ENCODE assay signal across 23 cellular contexts in genomic region chr3:164199982-164200823, GRCh38.
DNase-seq lines count a peak whose midpoint lies in the region; ATAC-seq and FAIRE-seq lines count a peak whose summit lies in the region.
"Had no signal": no experiment of that assay in that cellular context is flagged by ENCODE, and none has a peak within 500 bp of the region (broad histone marks: within the 10 kb centered on the region; RNA-seq: fewer than 3 reads in every experiment).

No MANE protein-coding gene starts in this region.

- no peaks in the 10 kb centered on the region for H3K4me1 ChIP-seq in CD8-positive, alpha-beta memory T cell (ENCODE audit: insufficient read depth, low read length)
- H3K4me1 ChIP-seq: A549, Caco-2 had no signal

- DNase-seq in NCI-H82 (lab: John Stamatoyannopoulos, UW) (peak; percentile 64), NCI-H82 treated with DMSO at 0.1 percent for 48 hours (lab: John Stamatoyannopoulos, UW; ENCODE audit: unreplicated experiment) (no peak), NCI-H69 (lab: John Stamatoyannopoulos, UW) (peak; percentile 3), NCI-H1092 treated with DMSO at 0.1 percent for 48 hours (lab: John Stamatoyannopoulos, UW) (no peak), AG08396 (ENCODE audit: low spot score) (no peak)
- no peak for DNase-seq in CD8-positive, alpha-beta memory T cell
- DNase-seq: CD4-positive, CD25-positive, alpha-beta regulatory T cell; DMS 273 treated with DMSO at 0.1 percent for 48 hours; DMS79 treated with DMSO at 0.1 percent for 48 hours; KG1; NCI-H1105; NCI-H1694; NCI-H2081; NCI-H510A treated with DMSO at 0.1 percent for 48 hours; NCI-H774; PC-3; Right ventricle myocardium superior had no signal

- H3K27me3 Mint-ChIP-seq in CD8-positive, alpha-beta memory T cell = no peaks in the 10 kb centered on the region
- H3K27me3 Mint-ChIP-seq: CD4-positive, CD25-positive, alpha-beta regulatory T cell had no signal

- no peaks in the 10 kb centered on the region for H3K36me3 ChIP-seq in CD8-positive, alpha-beta memory T cell (ENCODE audit: insufficient read depth, low read length)

- peaks cover 2 to 34% (median 11%) of the 10 kb centered on the region in 5 donors for H3K9me3 Mint-ChIP-seq in CD8-positive, alpha-beta memory T cell

- H3K36me3 Mint-ChIP-seq in CD8-positive, alpha-beta memory T cell = no peaks in the 10 kb centered on the region
- H3K36me3 Mint-ChIP-seq: CD4-positive, CD25-positive, alpha-beta regulatory T cell had no signal

- no peak overlapping the region for H3K27ac Mint-ChIP-seq in CD8-positive, alpha-beta memory T cell
- H3K27ac Mint-ChIP-seq: CD4-positive, CD25-positive, alpha-beta regulatory T cell had no signal

- ATAC-seq in HG03025 (IDR thresholded peaks at IDR 0.05; ENCODE audit: low FRiP score, unreplicated experiment) = no peak
- ATAC-seq: A549, GM12878, PC-3 had no signal

- CTCF ChIA-PET in CD8-positive, alpha-beta memory T cell (lab: Charles Lee) = no interaction called here

- peak; percentile 13 for FAIRE-seq in islet of Langerhans (lab: Jason Lieb, UNC)
- FAIRE-seq: A549, GM12878, H54 had no signal

- H3K9me3 ChIP-seq in CD8-positive, alpha-beta memory T cell (ENCODE audit: low read length) = no peaks in the 10 kb centered on the region
- H3K9me3 ChIP-seq: A549, Caco-2 had no signal

- H3K4me3 Mint-ChIP-seq in CD8-positive, alpha-beta memory T cell = no peak overlapping the region
- H3K4me3 Mint-ChIP-seq: CD4-positive, CD25-positive, alpha-beta regulatory T cell had no signal

- H3K27ac ChIP-seq in CD8-positive, alpha-beta memory T cell (ENCODE audit: low read depth, low read length) = no peak overlapping the region
- H3K27ac ChIP-seq: A549 had no signal

- no peaks in the 10 kb centered on the region for H3K4me1 Mint-ChIP-seq in CD8-positive, alpha-beta memory T cell
- H3K4me1 Mint-ChIP-seq: CD4-positive, CD25-positive, alpha-beta regulatory T cell had no signal

- POLR2A ChIA-PET in CD8-positive, alpha-beta memory T cell (lab: Charles Lee) = no interaction called here

- H3K4me3 ChIP-seq in CD8-positive, alpha-beta memory T cell (ENCODE audit: low read length) = no peak overlapping the region
- H3K4me3 ChIP-seq: A549, GM12878 had no signal

- no peaks in the 10 kb centered on the region for H3K27me3 ChIP-seq in CD8-positive, alpha-beta memory T cell (ENCODE audit: insufficient read depth, low read length, poor library complexity, severe bottlenecking)

Comparison
In these comparisons a context has a peak if more than half of its experiments do, and no peak if none do; other contexts are left out.
1. DNase-seq: peak in NCI-H82 (single experiment) and NCI-H69 (single experiment); none in NCI-H82 treated with DMSO at 0.1 percent for 48 hours (single experiment), CD8-positive, alpha-beta memory T cell (0 of 5), NCI-H1092 treated with DMSO at 0.1 percent for 48 hours (single experiment) and AG08396 (single experiment).